In genomic region chr1:111215285-111215684, GRCh38 we compare ENCODE assay signal across 8 cellular contexts. TPM values are rescaled to one million over a fixed set of nuclear protein-coding genes. Genes with fewer than 3 reads are reported as not detected.
A peak's percentile ranks its signal among the peaks of the same experiment; 100 is the strongest.
DNase-seq lines count a peak whose midpoint lies in the region; ATAC-seq and TF ChIP-seq lines count a peak whose summit lies in the region.
"Not testable (repeated sequence)": the region's sequence is repeated elsewhere in the genome, so short reads cannot be mapped to it uniquely, and the experiment has no call there.
"Had no signal": no experiment of that assay in that cellular context is flagged by ENCODE, and none has a peak within 500 bp of the region (broad histone marks: within the 10 kb centered on the region; RNA-seq: fewer than 3 reads in every experiment).

No MANE protein-coding gene starts in this region.

- POLR2A ChIA-PET in Caco-2 (lab: Charles Lee), result interaction anchor here (0.6 kb wide), 1 partner anchor 1604 kb away, joined by 11 read pairs; no protein-coding TSS in a partner anchor
- POLR2A ChIA-PET in WTC11 (lab: Charles Lee), result not testable (repeated sequence)

- intact Hi-C loops in Caco-2 (cut with micrococcal nuclease; ENCODE audit: unreplicated experiment); mammary epithelial cell (cut with micrococcal nuclease): not testable (repeated sequence)

- peak overlapping the region; percentile 57 for H3K4me2 ChIP-seq in Karpas-422 (ENCODE audit: low read depth, low read length, poor library complexity, severe bottlenecking)
- H3K4me2 ChIP-seq in mammary epithelial cell (ENCODE audit: insufficient read depth, low read depth, low read length); smooth muscle cell: not testable (repeated sequence)

- H3K79me2 ChIP-seq in Karpas-422 (ENCODE audit: low read length); mammary epithelial cell (ENCODE audit: insufficient read depth, low read length); smooth muscle cell (ENCODE audit: low read depth): not testable (repeated sequence)

- dilution Hi-C loops in mammary epithelial cell (cut with HindIII; ENCODE audit: low sequenced_read_pairs), result not testable (repeated sequence)

- 100% methylated on average over 2 of the region's 2 CpGs for WGBS in mammary epithelial cell (ENCODE audit: low coverage, missing lambda C conversion rate)
- WGBS in smooth muscle cell (ENCODE audit: low lambda C conversion rate), result 80% methylated on average over 2 of the region's 2 CpGs

- H3K36me3 ChIP-seq in Caco-2 (ENCODE audit: control insufficient read depth, insufficient read depth, low read length); Karpas-422 (ENCODE audit: insufficient read depth, low read length); mammary epithelial cell (ENCODE audit: insufficient read depth, low read length); smooth muscle cell (ENCODE audit: low read depth): not testable (repeated sequence)

- not testable (repeated sequence) for H3K27me3 Mint-ChIP-seq in Caco-2 (ENCODE audit: insufficient read depth, unreplicated experiment); WTC11 (ENCODE audit: low read depth); activated T-helper 17 cell treated with anti-CD3 and anti-CD28 coated beads, Interleukin-2, amount 50 U/mL, for 72 hours; mesothelial cell of epicardium (ENCODE audit: low read depth)

- not testable (repeated sequence) for H3K9me3 Mint-ChIP-seq in Caco-2 (ENCODE audit: unreplicated experiment); activated T-helper 17 cell treated with anti-CD3 and anti-CD28 coated beads, Interleukin-2, amount 50 U/mL, for 72 hours; mesothelial cell of epicardium
- peaks cover 13% of the 10 kb centered on the region; the same call in 1 of the 2 replicates for H3K9me3 Mint-ChIP-seq in WTC11

- H4K20me1 ChIP-seq in Karpas-422 (ENCODE audit: insufficient read depth, low read depth, low read length); mammary epithelial cell (ENCODE audit: insufficient read depth, low read length); smooth muscle cell (ENCODE audit: low read depth): not testable (repeated sequence)

- not testable (repeated sequence) for ATAC-seq in WTC11; activated T-helper 17 cell treated with anti-CD3 and anti-CD28 coated beads, Interleukin-2, amount 50 U/mL, for 72 hours (replicated peaks)

- not testable (repeated sequence) for H3K27me3 ChIP-seq in Caco-2 (replicated peaks; ENCODE audit: control insufficient read depth, insufficient read depth, low read length); Karpas-422 (ENCODE audit: low read length); mammary epithelial cell (ENCODE audit: insufficient read depth, low read length); smooth muscle cell (ENCODE audit: low read depth)

- H2AFZ ChIP-seq in Karpas-422 (ENCODE audit: low read length), result not testable (repeated sequence)
- H2AFZ ChIP-seq in mammary epithelial cell (ENCODE audit: low read depth, low read length) (peak overlapping the region; percentile 41), smooth muscle cell (ENCODE audit: low read depth) (peak overlapping the region; percentile 62)

- CTCF ChIA-PET in Caco-2 (lab: Charles Lee) (interaction anchor here (0.6 to 1.3 kb wide), 2 partner anchors 11 to 22 kb away, joined by 7 read pairs; no protein-coding TSS in a partner anchor), WTC11 (lab: Charles Lee) (interaction anchor here (0.6 to 3.1 kb wide), 2 partner anchors 8 to 336 kb away, joined by 3 to 17 read pairs; no protein-coding TSS in a partner anchor)
- CTCF ChIA-PET in mammary epithelial cell (lab: Charles Lee; ENCODE audit: low non-redundant PET), result not testable (repeated sequence)

- H3K27ac Mint-ChIP-seq in Caco-2 (ENCODE audit: unreplicated experiment) (peak overlapping the region; percentile 49), WTC11 (peak overlapping the region; percentile 66; the same call in 1 of the 2 replicates), mesothelial cell of epicardium (peak overlapping the region; percentile 44)
- H3K27ac Mint-ChIP-seq in activated T-helper 17 cell treated with anti-CD3 and anti-CD28 coated beads, Interleukin-2, amount 50 U/mL, for 72 hours, result peak overlapping the region; percentile 86

- DNase-seq in Caco-2; WTC11 (ENCODE audit: low spot score); mammary epithelial cell; mesothelial cell of epicardium (ENCODE audit: low spot score in 2 of 2, unreplicated experiment in 2 of 2); smooth muscle cell (lab: John Stamatoyannopoulos, UW; ENCODE audit: unreplicated experiment): not testable (repeated sequence)
- DNase-seq in Karpas-422, result peak; percentile 65

- not testable (repeated sequence) for TF ChIP-seq CTCF in Caco-2 (IDR thresholded peaks at IDR 0.05; ENCODE audit: insufficient read depth in 1 of 2, low read depth in 1 of 2, low read length in 1 of 2, severe bottlenecking in 1 of 2, unreplicated experiment in 1 of 2); WTC11 (IDR thresholded peaks at IDR 0.05); mammary epithelial cell (conservative IDR thresholded peaks at IDR 0.05 in 1 of 2, IDR thresholded peaks at IDR 0.05 in 1 of 2; ENCODE audit: extremely low read depth in 1 of 2, insufficient read depth in 1 of 2, low read depth in 1 of 2, low read length in 2 of 2); mesothelial cell of epicardium (IDR thresholded peaks at IDR 0.05; ENCODE audit: unreplicated experiment); smooth muscle cell (IDR thresholded peaks at IDR 0.05; ENCODE audit: borderline replicate concordance, insufficient read depth, poor library complexity, severe bottlenecking)

- peaks cover 39% of the 10 kb centered on the region for H3K4me1 Mint-ChIP-seq in Caco-2 (ENCODE audit: low read depth, unreplicated experiment)
- peaks cover 65% of the 10 kb centered on the region for H3K4me1 Mint-ChIP-seq in WTC11
- peaks cover 75% of the 10 kb centered on the region for H3K4me1 Mint-ChIP-seq in activated T-helper 17 cell treated with anti-CD3 and anti-CD28 coated beads, Interleukin-2, amount 50 U/mL, for 72 hours
- H3K4me1 Mint-ChIP-seq in mesothelial cell of epicardium, result peaks cover 19% of the 10 kb centered on the region

- H3K27ac ChIP-seq in Karpas-422 (ENCODE audit: low read length) (peak overlapping the region; percentile 96), mammary epithelial cell (ENCODE audit: insufficient read depth, low read depth, low read length) (peak overlapping the region; percentile 67), smooth muscle cell (ENCODE audit: low read depth) (peak overlapping the region; percentile 59)

- H3K4me3 ChIP-seq in Caco-2 (ENCODE audit: low read depth, low read length); mammary epithelial cell (replicated peaks in 1 of 3; ENCODE audit: insufficient read depth in 1 of 3, low read depth in 2 of 3, low read length in 3 of 3); smooth muscle cell: not testable (repeated sequence)
- H3K4me3 ChIP-seq in Karpas-422 (ENCODE audit: low read length), result peak overlapping the region; percentile 37

- peaks cover 24% of the 10 kb centered on the region for H3K4me1 ChIP-seq in Caco-2
- peaks cover 81% of the 10 kb centered on the region for H3K4me1 ChIP-seq in Karpas-422 (ENCODE audit: low read length)
- peaks cover 23% of the 10 kb centered on the region for H3K4me1 ChIP-seq in mammary epithelial cell (ENCODE audit: insufficient read depth, low read length)
- peaks cover 22% of the 10 kb centered on the region for H3K4me1 ChIP-seq in smooth muscle cell (ENCODE audit: low read depth)

- not testable (repeated sequence) for H3K9me3 ChIP-seq in Caco-2; Karpas-422 (ENCODE audit: low read length); mammary epithelial cell (replicated peaks; ENCODE audit: insufficient read depth, low read length); smooth muscle cell (replicated peaks; ENCODE audit: low read depth)

- not testable (repeated sequence) for H3K36me3 Mint-ChIP-seq in Caco-2 (ENCODE audit: insufficient read depth, unreplicated experiment); WTC11; activated T-helper 17 cell treated with anti-CD3 and anti-CD28 coated beads, Interleukin-2, amount 50 U/mL, for 72 hours (ENCODE audit: low read depth); mesothelial cell of epicardium

- H3K4me3 Mint-ChIP-seq in Caco-2 (ENCODE audit: unreplicated experiment), result peak overlapping the region; percentile 25
- not testable (repeated sequence) for H3K4me3 Mint-ChIP-seq in WTC11, mesothelial cell of epicardium
- peak overlapping the region; percentile 78 for H3K4me3 Mint-ChIP-seq in activated T-helper 17 cell treated with anti-CD3 and anti-CD28 coated beads, Interleukin-2, amount 50 U/mL, for 72 hours

- H3F3A ChIP-seq in smooth muscle cell (ENCODE audit: low read depth), result not testable (repeated sequence)

- BruUV-seq in Caco-2 (replicated peaks; lab: Mats Ljungman, UMichigan); mammary epithelial cell (replicated peaks; lab: Mats Ljungman, UMichigan): not testable (repeated sequence)

- not testable (repeated sequence) for H3K9me2 ChIP-seq in Karpas-422 (replicated peaks; ENCODE audit: insufficient read depth, low read length)

- in situ Hi-C loops in mammary epithelial cell (cut with MboI; ENCODE audit: low sequenced_read_pairs in 2 of 2), result not testable (repeated sequence)

- H3K9ac ChIP-seq in Karpas-422 (ENCODE audit: low read length), result peak overlapping the region; percentile 63
- H3K9ac ChIP-seq in mammary epithelial cell (ENCODE audit: insufficient read depth, low read length); smooth muscle cell (ENCODE audit: low read depth): not testable (repeated sequence)

RNA-seq across cellular contexts. Expression of gene CHI3L2, which starts 12.2 kb away (rescaled TPM):
- not detected in 2 replicates for total RNA-seq in Caco-2 (2022)
- total RNA-seq in Karpas-422 (2014; rRNA removed; shearing (Covaris generic); ENCODE audit: low replicate concordance), result not detected in 2 replicates
- total RNA-seq in WTC11 (2021), result 0.41 to 0.61 TPM (median 0.41 TPM) in 3 replicates
- 1 to 10 TPM; 2.7 to 3.8 TPM for total RNA-seq in activated T-helper 17 cell treated with anti-CD3 and anti-CD28 coated beads, Interleukin-2, amount 50 U/mL, for 72 hours
- 1 to 10 TPM in 1 of 2 donors, under 1 TPM in 1; 0.87 to 1.0 TPM for total RNA-seq in mammary epithelial cell
- 0.58 TPM for polyA plus RNA-seq in mammary epithelial cell
- polyA minus RNA-seq in mammary epithelial cell, result 3.5 TPM
- total RNA-seq in mesothelial cell of epicardium, result not detected in 3 replicates
- total RNA-seq in smooth muscle cell, result 0.54 and 0.90 TPM in 2 replicates
- polyA plus RNA-seq in smooth muscle cell, result 2.0 and 2.4 TPM in 2 replicates
- total RNA-seq: cerebellum had no signal

RNA-seq across cellular contexts. Expression of gene DENND2D, which starts 14.8 kb away (rescaled TPM):
- 20.4 and 23.2 TPM in 2 replicates for total RNA-seq in Caco-2 (2022)
- total RNA-seq in Karpas-422 (2014; rRNA removed; shearing (Covaris generic); ENCODE audit: low replicate concordance), result 80.2 and 90.9 TPM in 2 replicates
- 2.1 to 2.9 TPM (median 2.2 TPM) in 3 replicates for total RNA-seq in WTC11 (2021)
- total RNA-seq in activated T-helper 17 cell treated with anti-CD3 and anti-CD28 coated beads, Interleukin-2, amount 50 U/mL, for 72 hours, result 100 to 1,000 TPM; 146 to 148 TPM
- 10 to 100 TPM in 1 of 2 donors, 1 to 10 TPM in 1; 1.5 to 10.5 TPM for total RNA-seq in mammary epithelial cell
- polyA plus RNA-seq in mammary epithelial cell, result 2.6 TPM
- 6.5 TPM for polyA minus RNA-seq in mammary epithelial cell
- total RNA-seq in mesothelial cell of epicardium, result 4.1 to 4.8 TPM (median 4.7 TPM) in 3 replicates
- total RNA-seq in smooth muscle cell, result 1.1 and 3.7 TPM in 2 replicates
- polyA plus RNA-seq in smooth muscle cell, result 0.75 and 2.0 TPM in 2 replicates
